Comparison of ENCODE assay signal across 9 cellular contexts in genomic region chr10:91389636-91390512, GRCh38. TPM values are rescaled to one million over a fixed set of nuclear protein-coding genes. Genes with fewer than 3 reads are reported as not detected.
DNase-seq lines count a peak whose midpoint lies in the region; ATAC-seq and TF ChIP-seq lines count a peak whose summit lies in the region.
"Had no signal": no experiment of that assay in that cellular context is flagged by ENCODE, and none has a peak within 500 bp of the region (broad histone marks: within the 10 kb centered on the region; RNA-seq: fewer than 3 reads in every experiment).

No MANE protein-coding gene starts in this region.

- H3K4me3 ChIP-seq in H7 (ENCODE audit: insufficient read depth, low read depth, low read length): no peak overlapping the region
- no peak overlapping the region for H3K4me3 ChIP-seq in epithelial cell of esophagus (ENCODE audit: low read length)
- H3K4me3 ChIP-seq: HAP-1 had no signal

- peak; percentile 87 to 100 (median 97) for ATAC-seq in natural killer cell

- no peaks in the 10 kb centered on the region for H3K36me3 Mint-ChIP-seq in natural killer cell
- H3K36me3 Mint-ChIP-seq in activated CD4-positive, alpha-beta memory T cell treated with anti-CD3 and anti-CD28 coated beads for 36 hours: no peaks in the 10 kb centered on the region

- H3K27me3 ChIP-seq in H7 (ENCODE audit: control insufficient read depth, insufficient read depth, low read length): no peaks in the 10 kb centered on the region

- H3K4me1 Mint-ChIP-seq in natural killer cell: no peaks in the 10 kb centered on the region
- H3K4me1 Mint-ChIP-seq in activated CD4-positive, alpha-beta memory T cell treated with anti-CD3 and anti-CD28 coated beads for 36 hours (ENCODE audit: low read depth): peaks cover 4% of the 10 kb centered on the region

- peak; percentile 33 for DNase-seq in stimulated activated CD4-positive, alpha-beta T cell treated with anti-CD3 and anti-CD28 coated beads, Interleukin-4, amount 100 ng/mL, for 24 hours
- no peak for DNase-seq in stimulated activated CD4-positive, alpha-beta T cell treated with anti-CD3 and anti-CD28 coated beads, Interleukin-4, amount 100 ng/mL, for 4 hours
- peak; percentile 24 for DNase-seq in H7
- peak; percentile 75 for DNase-seq in LoVo (ENCODE audit: low spot score)
- DNase-seq in SHP77 treated with DMSO at 0.1 percent for 48 hours (lab: John Stamatoyannopoulos, UW): peak; percentile 7
- DNase-seq in epithelial cell of esophagus (ENCODE audit: low read depth): peak; percentile 64
- DNase-seq in natural killer cell: no peak
- DNase-seq in activated CD4-positive, alpha-beta memory T cell treated with anti-CD3 and anti-CD28 coated beads for 36 hours: no peak

- intact Hi-C loops in natural killer cell (cut with micrococcal nuclease): loop anchor here (2.0 kb wide), 1 partner anchor 523 kb away; no protein-coding TSS in a partner anchor
- intact Hi-C loops in activated CD4-positive, alpha-beta memory T cell treated with anti-CD3 and anti-CD28 coated beads for 36 hours (cut with micrococcal nuclease): loop anchor here (1.0 to 5.0 kb wide), 6 partner anchors 20 to 523 kb away; partner anchors contain the start of gene HECTD2

- H3K9me3 Mint-ChIP-seq in natural killer cell: no peaks in the 10 kb centered on the region
- no peaks in the 10 kb centered on the region for H3K9me3 Mint-ChIP-seq in activated CD4-positive, alpha-beta memory T cell treated with anti-CD3 and anti-CD28 coated beads for 36 hours

- POLR2A ChIA-PET in activated CD4-positive, alpha-beta memory T cell treated with anti-CD3 and anti-CD28 coated beads for 36 hours (lab: Charles Lee): no interaction called here

- H3K27ac Mint-ChIP-seq in natural killer cell: no peak overlapping the region
- no peak overlapping the region for H3K27ac Mint-ChIP-seq in activated CD4-positive, alpha-beta memory T cell treated with anti-CD3 and anti-CD28 coated beads for 36 hours

- CTCF ChIA-PET in activated CD4-positive, alpha-beta memory T cell treated with anti-CD3 and anti-CD28 coated beads for 36 hours (lab: Charles Lee): interaction anchor here (0.7 to 3.8 kb wide), 11 partner anchors 8 to 523 kb away, joined by 3 to 41 read pairs (median 6); partner anchors contain the start of gene PPP1R3C

- no peak overlapping the region for H3K4me3 Mint-ChIP-seq in natural killer cell
- no peak overlapping the region for H3K4me3 Mint-ChIP-seq in activated CD4-positive, alpha-beta memory T cell treated with anti-CD3 and anti-CD28 coated beads for 36 hours

- TF ChIP-seq CTCF in epithelial cell of esophagus (IDR thresholded peaks at IDR 0.05; ENCODE audit: insufficient read depth, low read depth, low read length, missing control alignments): peak; percentile 49
- peak; percentile 84 for TF ChIP-seq CTCF in natural killer cell (IDR thresholded peaks at IDR 0.05)

- peaks cover 23 to 30% of the 10 kb centered on the region in 2 donors for H3K27me3 Mint-ChIP-seq in natural killer cell (ENCODE audit: low read depth in 2 of 2)
- H3K27me3 Mint-ChIP-seq in activated CD4-positive, alpha-beta memory T cell treated with anti-CD3 and anti-CD28 coated beads for 36 hours: peaks cover 17% of the 10 kb centered on the region

- no peaks in the 10 kb centered on the region for H3K36me3 ChIP-seq in H7 (replicated peaks; ENCODE audit: control insufficient read depth, insufficient read depth, low read length)
- H3K36me3 ChIP-seq: HAP-1 had no signal

RNA-seq across cellular contexts. Expression of gene HECTD2, which starts 20.3 kb away (rescaled TPM):
- total RNA-seq in H7 (2014; rRNA removed; shearing (Covaris generic)): 9.2 and 9.3 TPM in 2 replicates
- 1 to 10 TPM in 2 of 3 donors, under 1 TPM in 1; 0.61 to 3.6 (median 1.1) TPM for total RNA-seq in natural killer cell
- 1 to 10 TPM; 4.0 to 5.5 TPM for total RNA-seq in activated CD4-positive, alpha-beta memory T cell treated with anti-CD3 and anti-CD28 coated beads for 36 hours

Comparison
In these comparisons a context has a peak if more than half of its experiments do, and no peak if none do; other contexts are left out.
1. DNase-seq: peak in stimulated activated CD4-positive, alpha-beta T cell treated with anti-CD3 and anti-CD28 coated beads, Interleukin-4, amount 100 ng/mL, for 24 hours (single experiment), H7 (single experiment), LoVo (single experiment), SHP77 treated with DMSO at 0.1 percent for 48 hours (single experiment) and epithelial cell of esophagus (single experiment); none in stimulated activated CD4-positive, alpha-beta T cell treated with anti-CD3 and anti-CD28 coated beads, Interleukin-4, amount 100 ng/mL, for 4 hours (0 of 2), natural killer cell (single experiment) and activated CD4-positive, alpha-beta memory T cell treated with anti-CD3 and anti-CD28 coated beads for 36 hours (single experiment).